In genomic region chr5:26323794-26324193, GRCh38 we compare ENCODE assay signal across 22 cellular contexts.
A peak's percentile ranks its signal among the peaks of the same experiment; 100 is the strongest.
DNase-seq lines count a peak whose midpoint lies in the region; ATAC-seq and TF ChIP-seq lines count a peak whose summit lies in the region.
"Had no signal": no experiment of that assay in that cellular context is flagged by ENCODE, and none has a peak within 500 bp of the region (broad histone marks: within the 10 kb centered on the region; RNA-seq: fewer than 3 reads in every experiment).

No MANE protein-coding gene starts in this region.

- H3K27me3 ChIP-seq in neuronal stem cell (ENCODE audit: control insufficient read depth in 3 of 3, insufficient read depth in 3 of 3, low read depth in 1 of 3, low read length in 3 of 3) (no peaks in the 10 kb centered on the region), spleen (replicated peaks in 1 of 7) (no peaks in the 10 kb centered on the region)
- H3K27me3 ChIP-seq: BE2C; BLaER1 treated with 17β-estradiol and CSF1 and Interleukin-3, amounts not matched to agents 10 nM and 100 nM had no signal

- H3K18ac ChIP-seq in neuronal stem cell (ENCODE audit: low read length): peak overlapping the region; percentile 57

- H3K4me1 ChIP-seq in neuronal stem cell (ENCODE audit: control insufficient read depth in 2 of 2, insufficient read depth in 1 of 2, low read depth in 1 of 2, low read length in 2 of 2): no peaks in the 10 kb centered on the region
- no peaks in the 10 kb centered on the region for H3K4me1 ChIP-seq in spleen
- H3K4me1 ChIP-seq: A549; BLaER1 treated with 17β-estradiol and CSF1 and Interleukin-3, amounts not matched to agents 10 nM and 100 nM had no signal

- ATAC-seq in left ventricle myocardium superior: no peak
- ATAC-seq in GM21737 (IDR thresholded peaks at IDR 0.05; ENCODE audit: unreplicated experiment): no peak
- ATAC-seq in natural killer cell treated with Interleukin-12 subunit alpha and Interleukin-12 subunit beta and Interleukin-15 and Interleukin-18, amount 100 ng/mL, for 72 hours: no peak
- ATAC-seq: A549 had no signal

- no peak for TF ChIP-seq CTCF in spleen (IDR thresholded peaks at IDR 0.05 in 8 of 11, conservative IDR thresholded peaks at IDR 0.05 in 3 of 11)

- intact Hi-C loops in cardiac septum (cut with DNase I) (no loop called here), left ventricle myocardium superior (cut with micrococcal nuclease) (no loop called here), spleen (cut with DNase I; ENCODE audit: low total_unique reads) (no loop called here)

- H3K9me3 ChIP-seq in neuronal stem cell (replicated peaks in 1 of 2; ENCODE audit: control insufficient read depth in 2 of 2, insufficient read depth in 1 of 2, low read depth in 1 of 2, low read length in 2 of 2): peaks cover 0 to 2% of the 10 kb centered on the region in 2 donors
- peaks cover 0 to 15% (median 5%) of the 10 kb centered on the region in 8 donors for H3K9me3 ChIP-seq in spleen
- H3K9me3 ChIP-seq: A549, BE2C had no signal

- WGBS in neuronal stem cell (ENCODE audit: extremely low coverage in 2 of 2, insufficient read length in 2 of 2, insufficient replicate concordance in 1 of 2), 2 donors: no CpG with 5 or more reads among the region's 13 CpGs
- WGBS in spleen, 5 donors: 93 to 96% (median 94%) methylated on average over 8 to 13 of the region's 13 CpGs

- no peaks in the 10 kb centered on the region for H3K4me1 Mint-ChIP-seq in natural killer cell treated with Interleukin-12 subunit alpha and Interleukin-12 subunit beta and Interleukin-15 and Interleukin-18, amount 100 ng/mL, for 72 hours (ENCODE audit: low read depth in 2 of 2)
- H3K4me1 Mint-ChIP-seq: CD14-positive monocyte; CD8-positive, alpha-beta memory T cell had no signal

- H3K4me2 ChIP-seq in neuronal stem cell (ENCODE audit: insufficient read depth, low read length, poor library complexity, severe bottlenecking): no peak overlapping the region
- H3K4me2 ChIP-seq: A549; BLaER1 treated with 17β-estradiol and CSF1 and Interleukin-3, amounts not matched to agents 10 nM and 100 nM had no signal

- H4K91ac ChIP-seq in neuronal stem cell (ENCODE audit: low read depth, low read length, poor library complexity): no peak overlapping the region

- H3K23ac ChIP-seq in neuronal stem cell (ENCODE audit: low read depth, low read length, poor library complexity): no peak overlapping the region

- no peaks in the 10 kb centered on the region for H3K36me3 ChIP-seq in neuronal stem cell (replicated peaks in 1 of 2; ENCODE audit: control insufficient read depth in 2 of 2, insufficient read depth in 2 of 2, low read length in 2 of 2)
- H3K36me3 ChIP-seq in spleen: no peaks in the 10 kb centered on the region
- H3K36me3 ChIP-seq: BE2C; BLaER1 treated with 17β-estradiol and CSF1 and Interleukin-3, amounts not matched to agents 10 nM and 100 nM had no signal

- no peak for TF ChIP-seq POLR2A in spleen (IDR thresholded peaks at IDR 0.05)

- H3K36me3 Mint-ChIP-seq in natural killer cell treated with Interleukin-12 subunit alpha and Interleukin-12 subunit beta and Interleukin-15 and Interleukin-18, amount 100 ng/mL, for 72 hours: no peaks in the 10 kb centered on the region
- H3K36me3 Mint-ChIP-seq: CD14-positive monocyte; CD8-positive, alpha-beta memory T cell had no signal

- H2AFZ ChIP-seq in neuronal stem cell (ENCODE audit: low read length): no peak overlapping the region
- H2AFZ ChIP-seq: GM23248 had no signal

- H3K4ac ChIP-seq in neuronal stem cell (ENCODE audit: low read length): no peak overlapping the region

- H3K4me3 Mint-ChIP-seq in natural killer cell treated with Interleukin-12 subunit alpha and Interleukin-12 subunit beta and Interleukin-15 and Interleukin-18, amount 100 ng/mL, for 72 hours: no peak overlapping the region
- H3K4me3 Mint-ChIP-seq: CD14-positive monocyte; CD4-positive, alpha-beta T cell; CD8-positive, alpha-beta memory T cell had no signal

- no peak overlapping the region for H3K27ac Mint-ChIP-seq in natural killer cell treated with Interleukin-12 subunit alpha and Interleukin-12 subunit beta and Interleukin-15 and Interleukin-18, amount 100 ng/mL, for 72 hours
- H3K27ac Mint-ChIP-seq: CD14-positive monocyte; CD4-positive, alpha-beta T cell; CD8-positive, alpha-beta memory T cell had no signal

- H3K9ac ChIP-seq in neuronal stem cell (ENCODE audit: low read depth, low read length, poor library complexity): no peak overlapping the region
- H3K9ac ChIP-seq: BLaER1 treated with 17β-estradiol and CSF1 and Interleukin-3, amounts not matched to agents 10 nM and 100 nM; GM23248 had no signal

- no peak overlapping the region for H2BK120ac ChIP-seq in neuronal stem cell (ENCODE audit: low read depth, low read length)

- H2BK15ac ChIP-seq in neuronal stem cell (ENCODE audit: low read length): no peak overlapping the region

- H3K4me3 ChIP-seq in neuronal stem cell (ENCODE audit: low read length in 2 of 2) (peak overlapping the region in 1 of 2 donors; percentile 65), spleen (no peak overlapping the region)
- H3K4me3 ChIP-seq: A549; BLaER1 treated with 17β-estradiol and CSF1 and Interleukin-3, amounts not matched to agents 10 nM and 100 nM; GM23248 had no signal

- H3K27ac ChIP-seq in neuronal stem cell (replicated peaks; ENCODE audit: low read length): no peak overlapping the region
- no peak overlapping the region for H3K27ac ChIP-seq in spleen
- H3K27ac ChIP-seq: A549; BLaER1 treated with 17β-estradiol and CSF1 and Interleukin-3, amounts not matched to agents 10 nM and 100 nM; GM23248 had no signal

- peak overlapping the region; percentile 98 for H3K14ac ChIP-seq in neuronal stem cell (ENCODE audit: low read length)

- H4K8ac ChIP-seq in neuronal stem cell (ENCODE audit: low read depth, low read length): no peak overlapping the region

- no peaks in the 10 kb centered on the region for H3K27me3 Mint-ChIP-seq in natural killer cell treated with Interleukin-12 subunit alpha and Interleukin-12 subunit beta and Interleukin-15 and Interleukin-18, amount 100 ng/mL, for 72 hours
- H3K27me3 Mint-ChIP-seq: CD4-positive, alpha-beta T cell; CD8-positive, alpha-beta memory T cell had no signal

- peaks cover 13% of the 10 kb centered on the region for H3K9me3 Mint-ChIP-seq in natural killer cell treated with Interleukin-12 subunit alpha and Interleukin-12 subunit beta and Interleukin-15 and Interleukin-18, amount 100 ng/mL, for 72 hours

- H2AK5ac ChIP-seq in neuronal stem cell (ENCODE audit: low read depth, low read length): no peak overlapping the region

- H2BK5ac ChIP-seq in neuronal stem cell (ENCODE audit: low read length): no peak overlapping the region

- H2BK12ac ChIP-seq in neuronal stem cell (ENCODE audit: low read length): no peak overlapping the region

- H3K79me1 ChIP-seq in neuronal stem cell (ENCODE audit: low read depth, low read length): no peaks in the 10 kb centered on the region

- DNase-seq in cardiac septum (ENCODE audit: low spot score): peak; percentile 74
- no peak for DNase-seq in left ventricle myocardium superior
- DNase-seq in neuronal stem cell (ENCODE audit: low spot score): no peak
- peak; percentile 64 for DNase-seq in spleen
- no peak for DNase-seq in natural killer cell treated with Interleukin-12 subunit alpha and Interleukin-12 subunit beta and Interleukin-15 and Interleukin-18, amount 100 ng/mL, for 72 hours (ENCODE audit: low spot score)
- no peak for DNase-seq in GM03348 (ENCODE audit: low spot score)
- DNase-seq: 8988T; ACHN; AML-193; BE2C; CD4-positive, alpha-beta T cell; CD8-positive, alpha-beta memory T cell; DMS53; DMS79 treated with DMSO at 0.1 percent for 48 hours; GF-D8; GM23248; H7; HCEC 1CT had no signal

Comparison
In these comparisons a context has a peak if more than half of its experiments do, and no peak if none do; other contexts are left out.
1. DNase-seq: peak in cardiac septum (single experiment) and spleen (single experiment); none in left ventricle myocardium superior (single experiment), neuronal stem cell (single experiment), natural killer cell treated with Interleukin-12 subunit alpha and Interleukin-12 subunit beta and Interleukin-15 and Interleukin-18, amount 100 ng/mL, for 72 hours (single experiment) and GM03348 (single experiment).